ENCODE assay signal across 11 cellular contexts in the genomic region with DNA sequence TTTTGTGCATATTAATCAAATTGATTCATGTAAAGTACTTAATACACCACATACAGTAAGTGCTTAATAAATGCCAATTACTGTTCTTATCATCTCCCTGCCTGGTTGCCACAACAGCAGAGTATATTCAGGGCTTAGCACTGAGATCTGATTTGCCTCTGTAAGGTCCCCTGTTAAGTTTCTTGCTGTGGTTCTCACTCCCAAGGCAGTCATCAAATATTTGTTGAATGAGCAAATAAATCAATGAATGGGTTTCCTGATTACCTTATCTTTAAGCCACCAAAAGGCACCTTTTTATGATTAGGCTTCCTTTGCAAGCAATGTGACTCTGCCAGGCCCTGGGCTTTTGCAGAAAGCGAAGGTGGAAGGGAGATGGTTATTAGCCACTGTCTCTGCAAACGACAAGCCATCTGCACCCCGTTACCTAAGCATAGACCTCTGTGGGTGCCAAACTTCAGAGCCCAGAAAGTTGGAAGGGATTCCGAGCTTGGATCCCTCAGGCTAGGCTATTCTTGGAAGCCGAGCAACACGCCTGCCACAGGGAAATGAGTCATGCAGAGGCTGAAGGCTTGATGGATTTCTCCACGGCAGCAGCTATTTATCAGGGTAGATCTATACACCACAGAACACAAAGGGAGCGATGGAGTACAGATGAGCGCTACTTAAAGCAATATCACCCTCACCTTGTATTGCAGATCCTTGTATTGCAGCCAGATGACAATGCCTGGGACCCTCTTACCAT.
A peak's percentile ranks its signal among the peaks of the same experiment; 100 is the strongest.
DNase-seq lines count a peak whose midpoint lies in the region; ATAC-seq, FAIRE-seq and TF ChIP-seq lines count a peak whose summit lies in the region.
"Had no signal": no experiment of that assay in that cellular context is flagged by ENCODE, and none has a peak within 500 bp of the region (broad histone marks: within the 10 kb centered on the region; RNA-seq: fewer than 3 reads in every experiment).

No MANE protein-coding gene starts in this region.

- WGBS in gastroesophageal sphincter (ENCODE audit: low coverage in 1 of 2), 2 donors, result 0 to 6% methylated on average over 1 to 3 of the region's 9 CpGs

- ATAC-seq in gastroesophageal sphincter, result peak; percentile 80
- no peak for ATAC-seq in GM21576 (IDR thresholded peaks at IDR 0.05; ENCODE audit: unreplicated experiment)
- ATAC-seq: activated CD4-positive, CD25-positive, alpha-beta regulatory T cell treated with anti-CD3 and anti-CD28 coated beads, Interleukin-2, amount 50 U/mL, for 24 hours had no signal

- peak overlapping the region; percentile 94 for H3K27ac Mint-ChIP-seq in Calu3 (ENCODE audit: unreplicated experiment)

- H3K4me1 Mint-ChIP-seq in Calu3 (ENCODE audit: low read depth, unreplicated experiment), result peaks cover 88% of the 10 kb centered on the region

- H3K4me3 Mint-ChIP-seq in Calu3 (ENCODE audit: low read depth, unreplicated experiment), result peak overlapping the region; percentile 54

- H3K4me3 ChIP-seq in gastroesophageal sphincter, result no peak overlapping the region
- H3K4me3 ChIP-seq: coronary artery had no signal

- no peaks in the 10 kb centered on the region for H3K9me3 Mint-ChIP-seq in Calu3 (ENCODE audit: low read depth, unreplicated experiment)

- DNase-seq in Calu3 (peak; percentile 81), UCSD-AML1 (lab: John Stamatoyannopoulos, UW; ENCODE audit: unreplicated experiment) (peak; percentile 16), pons (ENCODE audit: low spot score) (peak; percentile 60), NCI-H526 treated with DMSO at 0.1 percent for 48 hours (lab: John Stamatoyannopoulos, UW) (no peak), NCI-H1417 treated with DMSO at 0.1 percent for 48 hours (lab: John Stamatoyannopoulos, UW) (no peak), GM12891 (ENCODE audit: insufficient read length, low spot score) (no peak)
- DNase-seq: DND-41 had no signal

- no peak for TF ChIP-seq EP300 in gastroesophageal sphincter (IDR thresholded peaks at IDR 0.05)

- H3K4me1 ChIP-seq in gastroesophageal sphincter, result peaks cover 17 to 43% (median 19%) of the 10 kb centered on the region in 3 donors

- H3K36me3 Mint-ChIP-seq in Calu3 (ENCODE audit: insufficient read depth, unreplicated experiment), result peaks cover 12% of the 10 kb centered on the region

- intact Hi-C loops in Calu3 (cut with micrococcal nuclease; ENCODE audit: unreplicated experiment), result loop anchor here (1.0 to 5.0 kb wide), 5 partner anchors 41 to 823 kb away; no protein-coding TSS in a partner anchor

- H3K27ac ChIP-seq in gastroesophageal sphincter, result peak overlapping the region; percentile 64 to 80 (median 74)
- H3K27ac ChIP-seq: coronary artery had no signal

- H3K27me3 Mint-ChIP-seq in Calu3 (ENCODE audit: unreplicated experiment), result no peaks in the 10 kb centered on the region

- TF ChIP-seq CTCF in Calu3 (IDR thresholded peaks at IDR 0.05; ENCODE audit: unreplicated experiment), result no peak
- no peak for TF ChIP-seq CTCF in gastroesophageal sphincter (IDR thresholded peaks at IDR 0.05)

- H3K9me3 ChIP-seq in gastroesophageal sphincter, result no peaks in the 10 kb centered on the region

- no peaks in the 10 kb centered on the region for H3K36me3 ChIP-seq in gastroesophageal sphincter

- CTCF ChIA-PET in Calu3 (lab: Charles Lee), result interaction anchor here (0.6 to 1.5 kb wide), 8 partner anchors 39 to 429 kb away, joined by 3 to 5 read pairs (median 4); a partner anchor contains a TSS

- FAIRE-seq in GM12891 (lab: Jason Lieb, UNC), result no peak

- no peaks in the 10 kb centered on the region for H3K27me3 ChIP-seq in gastroesophageal sphincter

- BruUV-seq in Calu3 (replicated peaks; lab: Mats Ljungman, UMichigan), result no TSS peak

- TF ChIP-seq POLR2A in gastroesophageal sphincter (IDR thresholded peaks at IDR 0.05), result no peak
- TF ChIP-seq POLR2A in GM12891 (IDR thresholded peaks at IDR 0.05; ENCODE audit: low read depth, low read length), result no peak

TF ChIP-seq in GM12891, 5 proteins besides CTCF, POLR2A, EP300 and RAD21:
- TF ChIP-seq POLR2AphosphoS5 (IDR thresholded peaks at IDR 0.05; ENCODE audit: low read depth, low read length) (no peak), PAX5 (IDR thresholded peaks at IDR 0.05; ENCODE audit: insufficient read depth, low read length, severe bottlenecking) (no peak), POU2F2 (IDR thresholded peaks at IDR 0.05; ENCODE audit: low read depth, low read length) (no peak), SPI1 (IDR thresholded peaks at IDR 0.05; ENCODE audit: low read depth, low read length) (no peak), TAF1 (IDR thresholded peaks at IDR 0.05; ENCODE audit: low read depth, low read length) (no peak)
TF ChIP-seq in GM12891: peak in this region for 0.

Comparison
In these comparisons a context has a peak if more than half of its experiments do, and no peak if none do; other contexts are left out.
1. DNase-seq: peak in Calu3 (single experiment), UCSD-AML1 (single experiment) and pons (single experiment); none in NCI-H526 treated with DMSO at 0.1 percent for 48 hours (single experiment), NCI-H1417 treated with DMSO at 0.1 percent for 48 hours (single experiment) and GM12891 (single experiment).